Comparison of ENCODE assay signal across 1 cellular context in the genomic region with DNA sequence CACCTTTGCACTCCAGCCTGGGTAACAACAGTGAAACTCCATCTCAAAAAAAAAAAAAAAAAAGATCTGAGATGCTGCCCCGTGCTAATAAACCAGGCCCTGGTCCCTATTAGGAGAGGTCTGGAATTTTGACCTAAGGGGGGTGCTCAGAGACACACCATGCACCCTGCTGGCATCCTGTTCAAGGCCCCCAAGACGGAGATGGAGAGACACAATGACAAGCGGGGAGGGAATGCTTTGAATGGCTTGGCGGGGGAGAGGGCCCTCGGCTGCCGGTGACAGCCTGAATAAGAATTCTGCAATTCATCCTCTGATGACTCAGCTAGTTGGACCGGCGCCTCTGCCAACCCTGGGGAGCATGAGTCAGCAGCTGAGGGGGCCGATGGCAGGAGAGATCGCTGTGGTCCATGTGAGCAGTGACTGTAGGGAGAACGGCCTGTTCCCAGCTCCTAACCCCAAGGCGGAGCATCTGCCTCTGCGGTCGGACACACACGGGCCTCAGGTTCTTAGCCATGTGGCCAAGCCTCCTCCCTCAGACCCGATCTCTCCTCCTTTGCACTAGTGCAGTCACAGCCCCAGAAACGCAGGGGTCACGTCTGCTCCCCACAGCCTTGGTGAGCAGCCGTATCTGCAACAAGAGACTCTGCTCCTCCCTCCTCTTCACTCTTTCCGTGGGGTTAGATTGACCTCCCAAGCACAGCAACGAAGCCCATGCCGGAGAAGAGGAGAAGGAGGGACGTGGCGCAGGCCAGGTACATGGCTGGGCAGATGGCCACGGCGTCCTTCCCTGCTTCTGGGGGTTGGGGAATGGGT.
TF ChIP-seq lines count a peak whose summit lies in the region.

No MANE protein-coding gene starts in this region.

TF ChIP-seq in H1, 55 proteins besides CTCF, POLR2A, EP300 and RAD21:
- TF ChIP-seq BACH1 (IDR thresholded peaks at IDR 0.05; ENCODE audit: low read length), result peak; percentile 100
- TF ChIP-seq CREB1 (IDR thresholded peaks at IDR 0.05), result peak; percentile 39; the same call in 1 of the 2 replicates
- no peak for TF ChIP-seq SUZ12 (IDR thresholded peaks at IDR 0.05; ENCODE audit: low read length)
- TF ChIP-seq SAP30 (IDR thresholded peaks at IDR 0.05; ENCODE audit: insufficient read depth, insufficient replicate concordance, low read length), result peak; percentile 61
- TF ChIP-seq, protein P1, sequence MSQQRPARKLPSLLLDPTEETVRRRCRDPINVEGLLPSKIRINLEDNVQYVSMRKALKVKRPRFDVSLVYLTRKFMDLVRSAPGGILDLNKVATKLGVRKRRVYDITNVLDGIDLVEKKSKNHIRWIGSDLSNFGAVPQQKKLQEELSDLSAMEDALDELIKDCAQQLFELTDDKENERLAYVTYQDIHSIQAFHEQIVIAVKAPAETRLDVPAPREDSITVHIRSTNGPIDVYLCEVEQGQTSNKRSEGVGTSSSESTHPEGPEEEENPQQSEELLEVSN (IDR thresholded peaks at IDR 0.05), result no peak
- peak; percentile 92 for TF ChIP-seq JUND (IDR thresholded peaks at IDR 0.05; ENCODE audit: low read length)
- TF ChIP-seq MAFK (IDR thresholded peaks at IDR 0.05; ENCODE audit: low read depth, low read length), result peak; percentile 99
- TF ChIP-seq CTBP2 (IDR thresholded peaks at IDR 0.05; ENCODE audit: borderline replicate concordance, insufficient read depth, insufficient read length, low read length), result peak; percentile 61
- TF ChIP-seq, protein P2, sequence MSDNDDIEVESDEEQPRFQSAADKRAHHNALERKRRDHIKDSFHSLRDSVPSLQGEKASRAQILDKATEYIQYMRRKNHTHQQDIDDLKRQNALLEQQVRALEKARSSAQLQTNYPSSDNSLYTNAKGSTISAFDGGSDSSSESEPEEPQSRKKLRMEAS (IDR thresholded peaks at IDR 0.05), result peak; percentile 80; the same call in 1 of the 2 replicates
- TF ChIP-seq KDM1A (IDR thresholded peaks at IDR 0.05; ENCODE audit: borderline replicate concordance, low read length), result no peak
- peak; percentile 55; the same call in 1 of the 2 replicates for TF ChIP-seq TEAD4 (IDR thresholded peaks at IDR 0.05; ENCODE audit: low read depth, low read length)
- peak; percentile 78 to 85; a peak in 3 of 4 replicates for TF ChIP-seq SIN3A (conservative IDR thresholded peaks at IDR 0.05 in 1 of 2, IDR thresholded peaks at IDR 0.05 in 1 of 2; ENCODE audit: low read depth in 1 of 2, low read length in 2 of 2)
- no peak for TF ChIP-seq SP4 (IDR thresholded peaks at IDR 0.05; ENCODE audit: low read length)
- TF ChIP-seq TAF1 (IDR thresholded peaks at IDR 0.05; ENCODE audit: low read depth, low read length), result peak; percentile 44; the same call in 1 of the 2 replicates
- no peak for TF ChIP-seq CBX8 (IDR thresholded peaks at IDR 0.05; ENCODE audit: borderline replicate concordance, low read depth, low read length)
- no peak for TF ChIP-seq RNF2 (IDR thresholded peaks at IDR 0.05; ENCODE audit: borderline replicate concordance, low read depth, low read length, missing control alignments, poor library complexity, severe bottlenecking)
